ENCODE assay signal across 8 cellular contexts in genomic region chr12:56078931-56079728, GRCh38. TPM values are rescaled to one million over a fixed set of nuclear protein-coding genes. Genes with fewer than 3 reads are reported as not detected.
DNase-seq lines count a peak whose midpoint lies in the region; ATAC-seq and TF ChIP-seq lines count a peak whose summit lies in the region.

No MANE protein-coding gene starts in this region.

- POLR2A ChIA-PET in activated CD8-positive, alpha-beta T cell treated with anti-CD3 and anti-CD28 coated beads, Interleukin-2, amount 10 ng/mL, durations not matched to agents 7 days and 5 days (lab: Charles Lee): interaction anchor here (0.8 to 5.2 kb wide), 3 partner anchors 9 to 24 kb away, joined by 3 to 26 read pairs (median 4); partner anchors contain the start of gene PA2G4

- peaks cover 16% of the 10 kb centered on the region for H3K27me3 ChIP-seq in lower lobe of right lung (ENCODE audit: low read depth)

- no peaks in the 10 kb centered on the region for H3K36me3 ChIP-seq in lower lobe of right lung

- CTCF ChIA-PET in activated CD8-positive, alpha-beta T cell treated with anti-CD3 and anti-CD28 coated beads, Interleukin-2, amount 10 ng/mL, durations not matched to agents 7 days and 5 days (lab: Charles Lee): interaction anchor here (0.7 to 5.8 kb wide), 17 partner anchors 9 to 325 kb away, joined by 3 to 45 read pairs (median 4); partner anchors contain the start of genes ESYT1, ORMDL2, PA2G4 and RAB5B

- peaks cover 17% of the 10 kb centered on the region for H3K4me1 ChIP-seq in lower lobe of right lung

- H3K27me3 Mint-ChIP-seq in activated CD8-positive, alpha-beta T cell treated with anti-CD3 and anti-CD28 coated beads, Interleukin-2, amount 10 ng/mL, durations not matched to agents 7 days and 5 days (ENCODE audit: low read depth): peaks cover 23% of the 10 kb centered on the region

- H3K4me3 ChIP-seq in lower lobe of right lung: peak overlapping the region; percentile 72

- peak overlapping the region; percentile 88 for H3K27ac ChIP-seq in lower lobe of right lung

- peak overlapping the region; percentile 43 for H3K27ac Mint-ChIP-seq in activated CD8-positive, alpha-beta T cell treated with anti-CD3 and anti-CD28 coated beads, Interleukin-2, amount 10 ng/mL, durations not matched to agents 7 days and 5 days

- ATAC-seq in HG02938 (IDR thresholded peaks at IDR 0.05; ENCODE audit: unreplicated experiment) (peak; percentile 55), lower lobe of right lung (peak; percentile 90 to 93), HG03342 (IDR thresholded peaks at IDR 0.05; ENCODE audit: unreplicated experiment) (no peak)
- peak; percentile 66 for ATAC-seq in activated CD8-positive, alpha-beta T cell treated with anti-CD3 and anti-CD28 coated beads, Interleukin-2, amount 10 ng/mL, durations not matched to agents 7 days and 5 days

- DNase-seq in GM04504 (ENCODE audit: low read depth) (peak; percentile 58), NCI-H748 treated with DMSO at 0.1 percent for 48 hours (lab: John Stamatoyannopoulos, UW) (peak; percentile 71), lower lobe of right lung (peak; percentile 95)
- peak; percentile 64 for DNase-seq in activated CD8-positive, alpha-beta T cell treated with anti-CD3 and anti-CD28 coated beads, Interleukin-2, amount 10 ng/mL, durations not matched to agents 7 days and 5 days
- DNase-seq in effector CD8-positive, alpha-beta T cell (lab: John Stamatoyannopoulos, UW): peak; percentile 32
- DNase-seq in stimulated activated CD4-positive, alpha-beta T cell treated with anti-CD3 and anti-CD28 coated beads, TNF-alpha, amount 100 ng/mL, for 1 hour (ENCODE audit: low read depth in 3 of 3, low spot score in 1 of 3): peak in 2 of 3 donors; percentile 11 to 35

- H3K36me3 Mint-ChIP-seq in activated CD8-positive, alpha-beta T cell treated with anti-CD3 and anti-CD28 coated beads, Interleukin-2, amount 10 ng/mL, durations not matched to agents 7 days and 5 days (ENCODE audit: low read depth): no peaks in the 10 kb centered on the region

- intact Hi-C loops in lower lobe of right lung (cut with DNase I): no loop called here

- H3K4me1 Mint-ChIP-seq in activated CD8-positive, alpha-beta T cell treated with anti-CD3 and anti-CD28 coated beads, Interleukin-2, amount 10 ng/mL, durations not matched to agents 7 days and 5 days (ENCODE audit: low read depth): peaks cover 21% of the 10 kb centered on the region

- H3K4me3 Mint-ChIP-seq in activated CD8-positive, alpha-beta T cell treated with anti-CD3 and anti-CD28 coated beads, Interleukin-2, amount 10 ng/mL, durations not matched to agents 7 days and 5 days: peak overlapping the region; percentile 79

- peak; percentile 80 for TF ChIP-seq CTCF in lower lobe of right lung (IDR thresholded peaks at IDR 0.05)

- H3K9me3 Mint-ChIP-seq in activated CD8-positive, alpha-beta T cell treated with anti-CD3 and anti-CD28 coated beads, Interleukin-2, amount 10 ng/mL, durations not matched to agents 7 days and 5 days (ENCODE audit: insufficient read depth): no peaks in the 10 kb centered on the region

- no peaks in the 10 kb centered on the region for H3K9me3 ChIP-seq in lower lobe of right lung

RNA-seq across cellular contexts. Expression of gene ERBB3, which starts 0.8 kb away (rescaled TPM):
- 1 to 10 TPM; 5.4 to 5.9 TPM for total RNA-seq in activated CD8-positive, alpha-beta T cell treated with anti-CD3 and anti-CD28 coated beads, Interleukin-2, amount 10 ng/mL, durations not matched to agents 7 days and 5 days
- 80.5 TPM for total RNA-seq in lower lobe of right lung

RNA-seq across cellular contexts. Expression of gene PA2G4, which starts 25.2 kb away (rescaled TPM):
- 100 to 1,000 TPM; 316 to 323 TPM for total RNA-seq in activated CD8-positive, alpha-beta T cell treated with anti-CD3 and anti-CD28 coated beads, Interleukin-2, amount 10 ng/mL, durations not matched to agents 7 days and 5 days
- total RNA-seq in lower lobe of right lung: 69.4 TPM

RNA-seq across cellular contexts. Expression of gene RPL41, which starts 37.3 kb away (rescaled TPM):
- 1,000 to 10,000 TPM; 3,845 to 4,046 TPM for total RNA-seq in activated CD8-positive, alpha-beta T cell treated with anti-CD3 and anti-CD28 coated beads, Interleukin-2, amount 10 ng/mL, durations not matched to agents 7 days and 5 days
- 2,837 TPM for total RNA-seq in lower lobe of right lung

RNA-seq across cellular contexts. Expression of gene RPS26, which starts 37.4 kb away (rescaled TPM):
- total RNA-seq in activated CD8-positive, alpha-beta T cell treated with anti-CD3 and anti-CD28 coated beads, Interleukin-2, amount 10 ng/mL, durations not matched to agents 7 days and 5 days: 10 to 100 TPM; 25.2 to 27.2 TPM
- total RNA-seq in lower lobe of right lung: 77.2 TPM

RNA-seq across cellular contexts. Expression of gene ZC3H10, which starts 38.9 kb away (rescaled TPM):
- 10 to 100 TPM in 1 of 2 experiments, 1 to 10 TPM in 1; 9.1 to 10.6 TPM for total RNA-seq in activated CD8-positive, alpha-beta T cell treated with anti-CD3 and anti-CD28 coated beads, Interleukin-2, amount 10 ng/mL, durations not matched to agents 7 days and 5 days
- total RNA-seq in lower lobe of right lung: 12.5 TPM

Comparison
In these comparisons a context has a peak if more than half of its experiments do, and no peak if none do; other contexts are left out.
1. DNase-seq: peak in every context shown above with its lines; median percentile 95 in lower lobe of right lung; 71 in NCI-H748 treated with DMSO at 0.1 percent for 48 hours; 64 in activated CD8-positive, alpha-beta T cell treated with anti-CD3 and anti-CD28 coated beads, Interleukin-2, amount 10 ng/mL, durations not matched to agents 7 days and 5 days; 58 in GM04504; 32 in effector CD8-positive, alpha-beta T cell; 23 in stimulated activated CD4-positive, alpha-beta T cell treated with anti-CD3 and anti-CD28 coated beads, TNF-alpha, amount 100 ng/mL, for 1 hour.
2. RNA of gene ERBB3, which starts 0.8 kb away (total RNA-seq): 80.5 TPM in lower lobe of right lung (single experiment); 5.4 to 5.9 TPM in activated CD8-positive, alpha-beta T cell treated with anti-CD3 and anti-CD28 coated beads, Interleukin-2, amount 10 ng/mL, durations not matched to agents 7 days and 5 days; every median in the first group is over 10 times any median in the second.